22 cellular contexts compared by ENCODE assay signal in the genomic region with DNA sequence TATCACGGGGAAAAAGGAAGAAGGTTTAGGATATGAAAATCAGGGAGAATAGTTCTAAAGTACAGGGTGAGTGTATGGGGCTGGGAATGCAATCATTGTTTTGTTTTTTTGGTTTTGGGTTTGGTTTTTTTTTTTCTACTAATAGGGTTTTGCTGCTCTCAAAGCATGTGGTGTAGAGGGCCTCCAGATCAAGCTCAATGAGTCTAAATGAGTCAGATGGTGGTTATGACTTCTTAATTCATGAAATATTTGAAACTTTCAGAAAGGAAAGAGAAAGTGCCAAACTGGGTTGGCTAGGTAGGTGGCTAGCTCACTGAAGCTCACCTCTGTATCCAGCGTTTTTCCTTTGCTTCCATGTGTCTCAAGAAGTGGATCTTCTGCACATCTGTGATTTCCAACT. TPM values are rescaled to one million over a fixed set of nuclear protein-coding genes. Genes with fewer than 3 reads are reported as not detected.
DNase-seq lines count a peak whose midpoint lies in the region; ATAC-seq, FAIRE-seq and TF ChIP-seq lines count a peak whose summit lies in the region.
"Had no signal": no experiment of that assay in that cellular context is flagged by ENCODE, and none has a peak within 500 bp of the region (broad histone marks: within the 10 kb centered on the region; RNA-seq: fewer than 3 reads in every experiment).

No MANE protein-coding gene starts in this region.

- ATAC-seq in K562 (no peak), WTC11 (no peak)
- ATAC-seq: heart right ventricle, sciatic nerve had no signal

- no peaks in the 10 kb centered on the region for H3K4me1 Mint-ChIP-seq in WTC11

- no peak overlapping the region for H3K27ac Mint-ChIP-seq in WTC11
- H3K27ac Mint-ChIP-seq: activated CD4-positive, alpha-beta T cell treated with anti-CD3 and anti-CD28 coated beads, Interleukin-2, amount 10 ng/mL, durations not matched to agents 24 days and 14 days; HFFc6 had no signal

- no peaks in the 10 kb centered on the region for H4K20me1 ChIP-seq in K562 (replicated peaks; ENCODE audit: control insufficient read depth, insufficient read depth, low read length)

- 0 out of 2 replicates have a peak overlapping the region, but pooled peaks have one; percentile 38 for H2AFZ ChIP-seq in K562 (ENCODE audit: low read depth, low read length)

- peaks cover 25% of the 10 kb centered on the region for H3K27me3 Mint-ChIP-seq in WTC11 (ENCODE audit: low read depth)

- no peak for TF ChIP-seq POLR2A in K562 (conservative IDR thresholded peaks at IDR 0.05)

- H3K9me1 ChIP-seq in K562 (ENCODE audit: control insufficient read depth, insufficient read depth, low read length), result no peaks in the 10 kb centered on the region

- no peak for TF ChIP-seq CTCF in AG10803 (conservative IDR thresholded peaks at IDR 0.05; ENCODE audit: low read length)
- no peak for TF ChIP-seq CTCF in K562 (IDR thresholded peaks at IDR 0.05 in 2 of 3, conservative IDR thresholded peaks at IDR 0.05 in 1 of 3; ENCODE audit: insufficient read depth in 2 of 3, low read depth in 1 of 3, low read length in 3 of 3)
- TF ChIP-seq CTCF in WTC11 (IDR thresholded peaks at IDR 0.05), result no peak

- H3K79me2 ChIP-seq in K562 (ENCODE audit: control insufficient read depth, insufficient read depth, low read length), result no peaks in the 10 kb centered on the region

- 9% methylated on average over 2 of the region's 2 CpGs for WGBS in K562 (ENCODE audit: insufficient coverage, low coverage, missing lambda C conversion rate)

- H3K4me2 ChIP-seq in K562 (ENCODE audit: insufficient read depth, low read length), result no peak overlapping the region

- in situ Hi-C loops in K562 (cut with MboI), result no loop called here

- no peak for TF ChIP-seq RAD21 in K562 (CRISPR knock-in tag; conservative IDR thresholded peaks at IDR 0.05 in 1 of 2, IDR thresholded peaks at IDR 0.05 in 1 of 2)

- H3K4me3 Mint-ChIP-seq in WTC11, result no peak overlapping the region
- H3K4me3 Mint-ChIP-seq: activated CD4-positive, alpha-beta T cell treated with anti-CD3 and anti-CD28 coated beads, Interleukin-2, amount 10 ng/mL, durations not matched to agents 24 days and 14 days; HFFc6 had no signal

- intact Hi-C loops in K562 (cut with micrococcal nuclease), result no loop called here

- DNase-seq in AG10803 (ENCODE audit: low read depth), result peak; percentile 61
- DNase-seq in H4 (ENCODE audit: low spot score), result peak; percentile 23
- DNase-seq in K562 (ENCODE audit: extremely low read depth in 1 of 4, low spot score in 3 of 4), result no peak
- DNase-seq in WTC11 (ENCODE audit: low spot score), result no peak
- DNase-seq in GM19239 (ENCODE audit: insufficient read length, low spot score), result no peak
- no peak for DNase-seq in effector CD4-positive, alpha-beta T cell
- DNase-seq: activated CD4-positive, alpha-beta T cell treated with anti-CD3 and anti-CD28 coated beads, Interleukin-2, amount 10 ng/mL, durations not matched to agents 24 days and 14 days; activated T-cell treated with anti-CD3 and anti-CD28 coated beads, Interleukin-2, amount 50 U/mL, for 1 hour; esophagus squamous epithelium; heart right ventricle; HFFc6; NCI-H187; NCI-H345; stimulated activated CD4-positive, alpha-beta T cell treated with anti-CD3 and anti-CD28 coated beads, Interleukin-1b, Interleukin-23, amount 100 ng/mL, for 48 hours had no signal

- H3K4me3 ChIP-seq in AG10803 (ENCODE audit: low read length) (no peak overlapping the region), K562 (no peak overlapping the region)
- H3K4me3 ChIP-seq: esophagus squamous epithelium, heart right ventricle, lung, suprapubic skin had no signal

- POLR2A ChIA-PET in K562 (lab: Yijun Ruan, JAX), result no interaction called here
- POLR2A ChIA-PET in WTC11 (lab: Charles Lee), result no interaction called here

- H3K27ac ChIP-seq in K562 (ENCODE audit: extremely low read depth, low read depth, low read length), result no peak overlapping the region
- H3K27ac ChIP-seq: esophagus squamous epithelium, heart right ventricle, suprapubic skin had no signal

- no TSS peak for BruUV-seq in K562 (replicated peaks; lab: Mats Ljungman, UMichigan)

- no peaks in the 10 kb centered on the region; a peak in 2 of 5 replicates for H3K4me1 ChIP-seq in K562 (replicated peaks in 1 of 2; ENCODE audit: control insufficient read depth in 2 of 2, insufficient read depth in 2 of 2, low read length in 2 of 2)
- H3K4me1 ChIP-seq: esophagus squamous epithelium, heart right ventricle, suprapubic skin had no signal

- H3K9ac ChIP-seq in K562 (ENCODE audit: insufficient read depth in 1 of 2, low read depth in 2 of 2, low read length in 2 of 2), result no peak overlapping the region

- H3K27me3 ChIP-seq in K562 (ENCODE audit: control insufficient read depth in 2 of 2, insufficient read depth in 2 of 2, low read length in 2 of 2), result no peaks in the 10 kb centered on the region
- H3K27me3 ChIP-seq: esophagus squamous epithelium, heart right ventricle, suprapubic skin had no signal

- H3K36me3 Mint-ChIP-seq in WTC11, result peaks cover 46% of the 10 kb centered on the region

- FAIRE-seq in K562 (lab: Jason Lieb, UNC), result no peak
- FAIRE-seq in GM19239 (lab: Jason Lieb, UNC), result no peak

- no peaks in the 10 kb centered on the region for H3K36me3 ChIP-seq in K562 (ENCODE audit: control insufficient read depth, insufficient read depth, low read length)
- H3K36me3 ChIP-seq: heart right ventricle, suprapubic skin had no signal

- peaks cover 79% of the 10 kb centered on the region for H3K9me3 Mint-ChIP-seq in WTC11
- H3K9me3 Mint-ChIP-seq: HFFc6 had no signal

- TF ChIP-seq EP300 in K562 (IDR thresholded peaks at IDR 0.05; ENCODE audit: low read length), result no peak

- no peaks in the 10 kb centered on the region; the same call in 1 of the 2 replicates for H3K9me3 ChIP-seq in K562 (replicated peaks; ENCODE audit: control insufficient read depth, insufficient read depth, low read depth, low read length)
- H3K9me3 ChIP-seq: suprapubic skin had no signal

- CTCF ChIA-PET in K562 (lab: Yijun Ruan, JAX; ENCODE audit: low intra/inter-chr PET ratio) (no interaction called here), WTC11 (lab: Charles Lee) (no interaction called here)

RNA-seq across cellular contexts. Expression of a gene that starts 10.7 kb away (rescaled TPM):
- not detected in 2 replicates for total RNA-seq in H4 (2014; rRNA removed; shearing (Covaris generic))
- total RNA-seq in K562 (2011; cell fraction: chromatin; rRNA removed; ENCODE audit: low replicate concordance), result not detected in 2 replicates
- total RNA-seq in K562 (2011; cell fraction: nucleolus; rRNA removed), result not detected in 2 replicates
- total RNA-seq in K562 (2011; cell fraction: nucleoplasm; rRNA removed), result not detected in 2 replicates
- total RNA-seq in K562 (2014; rRNA removed) (not detected in 2 replicates), K562 (2014; rRNA removed; fragmentation: Illumina TruSeq; extraction: Trizol) (0.10 TPM in 1 of 2 replicates, not detected in the other), K562 (2015; rRNA removed; fragmentation: Illumina TruSeq; extraction: Trizol) (not detected in 2 replicates), K562 (2021) (not detected in 2 replicates), WTC11 (2021) (not detected in 3 replicates)
- polyA plus RNA-seq in K562 (2011; rRNA removed) (not detected in 2 replicates), K562 (2014; fragmentation: Illumina TruSeq; extraction: Trizol) (0.06 TPM in 1 of 2 replicates, not detected in the other), K562 (2014; fragmentation: Nextera tagmentation; extraction: Ambion mirVana) (under 1 TPM in 1 of 2 experiments, not detected in 1; 0.06 TPM), K562 (2014; rRNA removed) (0.03 TPM in 1 of 2 replicates, not detected in the other)
- 0.04 TPM in 1 of 2 replicates, not detected in the other for polyA plus RNA-seq in K562 (2011; cell fraction: cytosol; rRNA removed)
- polyA plus RNA-seq in K562 (2011; cell fraction: nucleus; rRNA removed), result not detected in 2 replicates
- 0.06 TPM in 1 of 2 replicates, not detected in the other for polyA plus RNA-seq in K562 (2012)
- polyA minus RNA-seq in K562 (2011; rRNA and poly(A)+ RNA removed), result not detected in 2 replicates
- polyA minus RNA-seq in K562 (2011; cell fraction: cytosol; rRNA and poly(A)+ RNA removed), result not detected in 2 replicates
- polyA minus RNA-seq in K562 (2011; cell fraction: nucleus; rRNA and poly(A)+ RNA removed), result not detected in 2 replicates
- total RNA-seq: activated CD4-positive, alpha-beta T cell treated with anti-CD3 and anti-CD28 coated beads, Interleukin-2, amount 10 ng/mL, durations not matched to agents 24 days and 14 days; cardiac septum; HFFc6; HT-29; RPMI7951; suprapubic skin had no signal

RNA-seq across cellular contexts. Expression of a gene that starts 19.5 kb away (rescaled TPM):
- not detected in 2 replicates for total RNA-seq in H4 (2014; rRNA removed; shearing (Covaris generic))
- not detected in 2 replicates for total RNA-seq in K562 (2011; cell fraction: chromatin; rRNA removed; ENCODE audit: low replicate concordance)
- total RNA-seq in K562 (2011; cell fraction: nucleolus; rRNA removed), result not detected in 2 replicates
- total RNA-seq in K562 (2011; cell fraction: nucleoplasm; rRNA removed), result not detected in 2 replicates
- not detected in 2 replicates for total RNA-seq in K562 (2014; rRNA removed)
- not detected in 2 replicates for total RNA-seq in K562 (2014; rRNA removed; fragmentation: Illumina TruSeq; extraction: Trizol)
- not detected in 2 replicates for total RNA-seq in K562 (2015; rRNA removed; fragmentation: Illumina TruSeq; extraction: Trizol)
- not detected in 2 replicates for total RNA-seq in K562 (2021)
- polyA plus RNA-seq in K562 (2011; rRNA removed), result not detected in 2 replicates
- not detected in 2 replicates for polyA plus RNA-seq in K562 (2011; cell fraction: cytosol; rRNA removed)
- not detected in 2 replicates for polyA plus RNA-seq in K562 (2011; cell fraction: nucleus; rRNA removed)
- polyA plus RNA-seq in K562 (2012), result not detected in 2 replicates
- polyA plus RNA-seq in K562 (2014; fragmentation: Illumina TruSeq; extraction: Trizol), result not detected in 2 replicates
- polyA plus RNA-seq in K562 (2014; fragmentation: Nextera tagmentation; extraction: Ambion mirVana), result not detected
- polyA plus RNA-seq in K562 (2014; rRNA removed), result not detected in 2 replicates
- polyA minus RNA-seq in K562 (2011; rRNA and poly(A)+ RNA removed), result not detected in 2 replicates
- polyA minus RNA-seq in K562 (2011; cell fraction: cytosol; rRNA and poly(A)+ RNA removed), result not detected in 2 replicates
- not detected in 2 replicates for polyA minus RNA-seq in K562 (2011; cell fraction: nucleus; rRNA and poly(A)+ RNA removed)
- not detected in 3 replicates for total RNA-seq in WTC11 (2021)
- total RNA-seq: activated CD4-positive, alpha-beta T cell treated with anti-CD3 and anti-CD28 coated beads, Interleukin-2, amount 10 ng/mL, durations not matched to agents 24 days and 14 days; cardiac septum; heart right ventricle; HFFc6; HT-29; lung; osteoblast; RPMI7951; sciatic nerve; suprapubic skin had no signal
- polyA plus RNA-seq: adipose tissue, heart right ventricle, lung had no signal

RNA-seq across cellular contexts. Expression of a gene that starts 42.1 kb away (rescaled TPM):
- not detected in 2 replicates for total RNA-seq in H4 (2014; rRNA removed; shearing (Covaris generic))
- total RNA-seq in K562 (2011; cell fraction: chromatin; rRNA removed; ENCODE audit: low replicate concordance), result not detected in 2 replicates
- not detected in 2 replicates for total RNA-seq in K562 (2011; cell fraction: nucleolus; rRNA removed)
- not detected in 2 replicates for total RNA-seq in K562 (2011; cell fraction: nucleoplasm; rRNA removed)
- total RNA-seq in K562 (2014; rRNA removed) (not detected in 2 replicates), K562 (2014; rRNA removed; fragmentation: Illumina TruSeq; extraction: Trizol) (not detected in 2 replicates), K562 (2015; rRNA removed; fragmentation: Illumina TruSeq; extraction: Trizol) (not detected in 2 replicates), K562 (2021) (not detected in 2 replicates), WTC11 (2021) (not detected in 3 replicates)
- polyA plus RNA-seq in K562 (2011; rRNA removed) (not detected in 2 replicates), K562 (2014; fragmentation: Illumina TruSeq; extraction: Trizol) (not detected in 2 replicates), K562 (2014; fragmentation: Nextera tagmentation; extraction: Ambion mirVana) (not detected), K562 (2014; rRNA removed) (not detected in 2 replicates)
- polyA plus RNA-seq in K562 (2011; cell fraction: cytosol; rRNA removed), result not detected in 2 replicates
- polyA plus RNA-seq in K562 (2011; cell fraction: nucleus; rRNA removed), result 0.17 TPM in 1 of 2 replicates, not detected in the other
- not detected in 2 replicates for polyA plus RNA-seq in K562 (2012)
- not detected in 2 replicates for polyA minus RNA-seq in K562 (2011; rRNA and poly(A)+ RNA removed)
- not detected in 2 replicates for polyA minus RNA-seq in K562 (2011; cell fraction: cytosol; rRNA and poly(A)+ RNA removed)
- polyA minus RNA-seq in K562 (2011; cell fraction: nucleus; rRNA and poly(A)+ RNA removed), result not detected in 2 replicates
- total RNA-seq: activated CD4-positive, alpha-beta T cell treated with anti-CD3 and anti-CD28 coated beads, Interleukin-2, amount 10 ng/mL, durations not matched to agents 24 days and 14 days; cardiac septum; esophagus squamous epithelium; heart right ventricle; HFFc6; HT-29; lung; osteoblast; RPMI7951; sciatic nerve; suprapubic skin had no signal
- polyA plus RNA-seq: adipose tissue, heart right ventricle, lung had no signal

RNA-seq across cellular contexts. Expression of a gene that starts 45.4 kb away (rescaled TPM):
- total RNA-seq in H4 (2014; rRNA removed; shearing (Covaris generic)), result not detected in 2 replicates
- total RNA-seq in K562 (2011; cell fraction: chromatin; rRNA removed; ENCODE audit: low replicate concordance), result not detected in 2 replicates
- not detected in 2 replicates for total RNA-seq in K562 (2011; cell fraction: nucleolus; rRNA removed)
- not detected in 2 replicates for total RNA-seq in K562 (2011; cell fraction: nucleoplasm; rRNA removed)
- total RNA-seq in K562 (2014; rRNA removed), result not detected in 2 replicates
- not detected in 2 replicates for total RNA-seq in K562 (2014; rRNA removed; fragmentation: Illumina TruSeq; extraction: Trizol)
- not detected in 2 replicates for total RNA-seq in K562 (2015; rRNA removed; fragmentation: Illumina TruSeq; extraction: Trizol)
- not detected in 2 replicates for total RNA-seq in K562 (2021)
- not detected in 2 replicates for polyA plus RNA-seq in K562 (2011; rRNA removed)
- polyA plus RNA-seq in K562 (2011; cell fraction: cytosol; rRNA removed), result not detected in 2 replicates
- not detected in 2 replicates for polyA plus RNA-seq in K562 (2011; cell fraction: nucleus; rRNA removed)
- polyA plus RNA-seq in K562 (2012), result not detected in 2 replicates
- polyA plus RNA-seq in K562 (2014; fragmentation: Illumina TruSeq; extraction: Trizol), result not detected in 2 replicates
- polyA plus RNA-seq in K562 (2014; fragmentation: Nextera tagmentation; extraction: Ambion mirVana), result not detected
- polyA plus RNA-seq in K562 (2014; rRNA removed), result not detected in 2 replicates
- polyA minus RNA-seq in K562 (2011; rRNA and poly(A)+ RNA removed), result not detected in 2 replicates
- polyA minus RNA-seq in K562 (2011; cell fraction: cytosol; rRNA and poly(A)+ RNA removed), result not detected in 2 replicates
- polyA minus RNA-seq in K562 (2011; cell fraction: nucleus; rRNA and poly(A)+ RNA removed), result not detected in 2 replicates
- total RNA-seq in WTC11 (2021), result not detected in 3 replicates
- total RNA-seq: activated CD4-positive, alpha-beta T cell treated with anti-CD3 and anti-CD28 coated beads, Interleukin-2, amount 10 ng/mL, durations not matched to agents 24 days and 14 days; cardiac septum; esophagus squamous epithelium; heart right ventricle; HFFc6; HT-29; lung; osteoblast; RPMI7951; sciatic nerve; suprapubic skin had no signal
- polyA plus RNA-seq: adipose tissue, heart right ventricle, lung had no signal

RNA-seq across cellular contexts. Expression of a gene that starts 53.5 kb away (rescaled TPM):
- not detected in 2 replicates for total RNA-seq in H4 (2014; rRNA removed; shearing (Covaris generic))
- total RNA-seq in K562 (2011; cell fraction: chromatin; rRNA removed; ENCODE audit: low replicate concordance), result not detected in 2 replicates
- total RNA-seq in K562 (2011; cell fraction: nucleolus; rRNA removed), result not detected in 2 replicates
- total RNA-seq in K562 (2011; cell fraction: nucleoplasm; rRNA removed), result not detected in 2 replicates
- total RNA-seq in K562 (2014; rRNA removed) (not detected in 2 replicates), K562 (2014; rRNA removed; fragmentation: Illumina TruSeq; extraction: Trizol) (not detected in 2 replicates), K562 (2015; rRNA removed; fragmentation: Illumina TruSeq; extraction: Trizol) (not detected in 2 replicates), K562 (2021) (not detected in 2 replicates), WTC11 (2021) (not detected in 3 replicates)
- polyA plus RNA-seq in K562 (2011; rRNA removed) (not detected in 2 replicates), K562 (2014; fragmentation: Illumina TruSeq; extraction: Trizol) (not detected in 2 replicates), K562 (2014; fragmentation: Nextera tagmentation; extraction: Ambion mirVana) (not detected), K562 (2014; rRNA removed) (not detected in 2 replicates)
- polyA plus RNA-seq in K562 (2011; cell fraction: cytosol; rRNA removed), result not detected in 2 replicates
- polyA plus RNA-seq in K562 (2011; cell fraction: nucleus; rRNA removed), result not detected in 2 replicates
- polyA plus RNA-seq in K562 (2012), result not detected in 2 replicates
- polyA minus RNA-seq in K562 (2011; rRNA and poly(A)+ RNA removed), result 0.36 TPM in 1 of 2 replicates, not detected in the other
- polyA minus RNA-seq in K562 (2011; cell fraction: cytosol; rRNA and poly(A)+ RNA removed), result not detected in 2 replicates
- polyA minus RNA-seq in K562 (2011; cell fraction: nucleus; rRNA and poly(A)+ RNA removed), result not detected in 2 replicates
- total RNA-seq: activated CD4-positive, alpha-beta T cell treated with anti-CD3 and anti-CD28 coated beads, Interleukin-2, amount 10 ng/mL, durations not matched to agents 24 days and 14 days; cardiac septum; esophagus squamous epithelium; heart right ventricle; HFFc6; HT-29; lung; osteoblast; RPMI7951; sciatic nerve; suprapubic skin had no signal
- polyA plus RNA-seq: adipose tissue, heart right ventricle, lung had no signal

Comparison
In these comparisons a context has a peak if more than half of its experiments do, and no peak if none do; other contexts are left out.
1. DNase-seq: peak in AG10803 (single experiment) and H4 (single experiment); none in K562 (0 of 4), WTC11 (single experiment), GM19239 (single experiment) and effector CD4-positive, alpha-beta T cell (single experiment).